ENCODE assay signal across 14 cellular contexts in the genomic region with DNA sequence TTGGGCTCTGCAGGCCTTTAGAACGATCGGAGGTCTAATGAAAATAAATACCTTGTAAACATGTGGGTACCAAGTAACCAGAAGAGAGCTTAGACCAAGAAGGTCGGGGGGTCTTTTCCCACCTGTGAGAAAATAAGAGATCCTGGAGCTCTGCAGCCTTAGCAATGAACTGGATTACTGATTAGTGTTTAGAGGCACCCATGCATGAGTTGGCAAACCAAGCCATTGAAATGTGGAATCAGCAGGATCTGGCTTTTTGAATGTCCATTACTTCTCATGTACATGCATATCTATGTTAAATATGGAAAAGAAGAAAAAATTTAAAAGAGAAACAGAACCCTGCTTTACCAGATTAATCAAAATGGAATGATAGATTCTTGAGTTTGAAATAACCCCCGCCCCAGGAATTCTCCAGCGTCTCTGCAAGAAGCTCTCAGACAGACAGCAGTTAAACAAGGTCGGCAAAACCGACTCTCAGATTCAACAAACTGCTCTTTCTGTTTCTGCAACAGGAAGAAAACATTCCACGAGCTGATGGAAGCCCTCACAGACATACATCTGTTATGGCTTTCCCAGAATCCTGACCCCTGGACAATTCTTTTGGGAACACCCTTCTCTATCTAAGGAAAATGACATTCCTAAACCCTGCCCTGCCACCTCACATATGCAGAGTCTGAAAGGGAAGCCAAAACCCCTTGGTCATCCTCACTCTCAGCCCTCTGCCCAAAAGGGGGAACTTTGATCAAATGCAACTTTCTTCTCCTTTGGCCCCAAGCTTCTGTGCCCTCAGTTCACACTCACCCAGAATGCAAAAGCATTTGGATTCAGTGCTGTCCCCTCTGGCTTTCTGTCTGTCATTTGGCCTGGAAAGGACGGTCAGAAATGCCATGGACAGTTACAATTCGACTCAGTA.
A peak's percentile ranks its signal among the peaks of the same experiment; 100 is the strongest.
DNase-seq lines count a peak whose midpoint lies in the region; ATAC-seq and TF ChIP-seq lines count a peak whose summit lies in the region.
"Had no signal": no experiment of that assay in that cellular context is flagged by ENCODE, and none has a peak within 500 bp of the region (broad histone marks: within the 10 kb centered on the region; RNA-seq: fewer than 3 reads in every experiment).

No MANE protein-coding gene starts in this region.

- no peak for ATAC-seq in CD4-positive, alpha-beta T cell (ENCODE audit: poor library complexity)

- intact Hi-C loops in CD4-positive, alpha-beta T cell (cut with DNase I, micrococcal nuclease): loop anchor here in 1 of 2 experiments (10.0 kb wide), 1 partner anchor 126 kb away; no protein-coding TSS in a partner anchor

- no peak overlapping the region for H3K27ac ChIP-seq in OCI-LY3 (ENCODE audit: low read length)
- H3K27ac ChIP-seq in CD4-positive, alpha-beta T cell (ENCODE audit: low read depth, low read length): no peak overlapping the region
- H3K27ac ChIP-seq: C4-2B, PC-9, SJCRH30 had no signal

- H3K4me1 Mint-ChIP-seq in CD4-positive, alpha-beta T cell (ENCODE audit: low read depth): peaks cover 40% of the 10 kb centered on the region

- no peaks in the 10 kb centered on the region for H3K9me3 Mint-ChIP-seq in CD4-positive, alpha-beta T cell
- H3K9me3 Mint-ChIP-seq: T-helper 1 cell treated with Interleukin-12 subunit alpha and Interleukin-12 subunit beta and Interleukin-4 antibody, amounts not matched to agents 30 μg/mL and 1 μg/mL, for 36 hours had no signal

- H3K4me3 Mint-ChIP-seq in CD4-positive, alpha-beta T cell: no peak overlapping the region
- H3K4me3 Mint-ChIP-seq: H9; T-helper 1 cell treated with Interleukin-12 subunit alpha and Interleukin-12 subunit beta and Interleukin-4 antibody, amounts not matched to agents 30 μg/mL and 1 μg/mL, for 36 hours had no signal

- H3K27me3 Mint-ChIP-seq in CD4-positive, alpha-beta T cell: peaks cover 92% of the 10 kb centered on the region

- DNase-seq in GF-D8 (lab: John Stamatoyannopoulos, UW) (peak; percentile 43), epithelial cell of esophagus (ENCODE audit: low read depth) (no peak), NCI-H2171 (lab: John Stamatoyannopoulos, UW) (no peak), NCI-H526 treated with DMSO at 0.1 percent for 48 hours (lab: John Stamatoyannopoulos, UW) (no peak), dermis blood vessel endothelial cell (no peak)
- no peak for DNase-seq in CD4-positive, alpha-beta T cell
- DNase-seq: NK-92 treated with Interleukin-12 subunit alpha and Interleukin-12 subunit beta, amount 100 ng/mL, for 24 hours had no signal

- H3K27me3 ChIP-seq in OCI-LY3 (ENCODE audit: low read depth, low read length): peaks cover 46% of the 10 kb centered on the region
- peaks cover 96% of the 10 kb centered on the region for H3K27me3 ChIP-seq in CD4-positive, alpha-beta T cell (ENCODE audit: control insufficient read depth, insufficient read depth, low read length)

- no peaks in the 10 kb centered on the region for H3K36me3 Mint-ChIP-seq in CD4-positive, alpha-beta T cell (ENCODE audit: low read depth)

- H3K36me3 ChIP-seq in OCI-LY3 (replicated peaks; ENCODE audit: low read depth, low read length): no peaks in the 10 kb centered on the region
- H3K36me3 ChIP-seq: SJCRH30 had no signal

- peak overlapping the region; percentile 83 for H3K4me2 ChIP-seq in OCI-LY3 (ENCODE audit: low read length)
- H3K4me2 ChIP-seq: PC-9 had no signal

- POLR2A ChIA-PET in CD4-positive, alpha-beta T cell (lab: Charles Lee): no interaction called here

- CTCF ChIA-PET in CD4-positive, alpha-beta T cell (lab: Charles Lee): interaction anchor here (0.6 kb wide), 1 partner anchor 416 kb away, joined by 3 read pairs; no protein-coding TSS in a partner anchor

- H3K4me3 ChIP-seq in OCI-LY3 (ENCODE audit: low read length) (no peak overlapping the region), epithelial cell of esophagus (ENCODE audit: low read length) (no peak overlapping the region)
- H3K4me3 ChIP-seq: PC-9, SJCRH30 had no signal

- peaks cover 15% of the 10 kb centered on the region for H3K4me1 ChIP-seq in OCI-LY3 (ENCODE audit: low read length)
- H3K4me1 ChIP-seq: SJCRH30 had no signal

- no peak overlapping the region for H3K27ac Mint-ChIP-seq in CD4-positive, alpha-beta T cell
- H3K27ac Mint-ChIP-seq: B cell, H9 had no signal

- no peak overlapping the region for H3K9ac ChIP-seq in OCI-LY3 (ENCODE audit: low read length)

- no peak overlapping the region for H2AFZ ChIP-seq in OCI-LY3 (ENCODE audit: low read depth, low read length)
- H2AFZ ChIP-seq: PC-9 had no signal

- no peaks in the 10 kb centered on the region for H3K9me3 ChIP-seq in OCI-LY3 (ENCODE audit: insufficient read depth, low read length)
- H3K9me3 ChIP-seq in CD4-positive, alpha-beta T cell (ENCODE audit: control insufficient read depth, low read length): no peaks in the 10 kb centered on the region
- H3K9me3 ChIP-seq: SJCRH30 had no signal

- no peaks in the 10 kb centered on the region for H3K79me2 ChIP-seq in OCI-LY3 (ENCODE audit: low read length)

- no peaks in the 10 kb centered on the region for H4K20me1 ChIP-seq in OCI-LY3 (ENCODE audit: insufficient read depth, low read length)

- TF ChIP-seq CTCF in OCI-LY3 (IDR thresholded peaks at IDR 0.05; ENCODE audit: low read depth, low read length) (no peak), epithelial cell of esophagus (IDR thresholded peaks at IDR 0.05; ENCODE audit: insufficient read depth, low read depth, low read length, missing control alignments) (peak; percentile 0)
- TF ChIP-seq CTCF in CD4-positive, alpha-beta T cell (IDR thresholded peaks at IDR 0.05): no peak
